Comparison of ENCODE assay signal across 8 cellular contexts in the genomic region with DNA sequence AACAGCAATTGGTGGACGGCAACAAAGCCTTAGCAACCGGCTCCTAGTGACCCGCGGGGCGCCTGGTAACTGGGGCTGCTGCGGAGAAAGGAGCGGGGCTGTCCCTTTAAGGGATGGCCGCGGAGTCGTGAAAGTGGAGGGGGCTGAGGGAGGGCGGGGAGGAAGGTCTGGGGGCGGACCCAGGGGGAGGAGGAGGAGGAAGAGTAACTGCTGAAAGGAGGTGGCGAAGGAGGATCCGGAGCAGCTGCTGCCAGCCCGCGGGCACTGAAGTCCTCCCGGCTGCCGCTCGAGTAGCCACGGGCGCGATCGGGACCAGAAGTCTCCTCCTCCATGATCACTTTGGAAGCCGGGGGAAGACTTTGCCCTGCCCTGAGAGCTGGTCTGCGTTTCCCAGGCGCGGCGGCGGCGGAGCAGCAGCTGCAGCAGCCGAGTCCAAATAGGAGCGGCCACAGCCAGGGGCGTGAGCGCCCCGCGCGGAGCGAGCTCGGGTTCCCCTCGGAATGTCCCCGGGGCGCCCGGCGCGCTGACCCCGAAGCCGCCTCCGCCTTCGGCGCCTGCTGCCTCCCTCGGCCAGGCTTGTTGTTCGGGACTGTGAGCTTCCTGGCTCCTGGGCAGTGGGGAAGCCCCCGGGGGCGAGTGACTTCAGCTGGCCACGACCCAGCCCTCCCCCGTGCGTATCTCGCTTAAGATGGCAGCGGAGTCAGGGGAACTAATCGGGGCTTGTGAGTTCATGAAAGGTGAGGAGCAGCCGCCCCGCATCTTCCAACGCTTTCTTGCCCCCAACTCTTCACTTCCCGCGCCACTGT. TPM values are rescaled to one million over a fixed set of nuclear protein-coding genes. Genes with fewer than 3 reads are reported as not detected.
DNase-seq lines count a peak whose midpoint lies in the region; ATAC-seq, FAIRE-seq and TF ChIP-seq lines count a peak whose summit lies in the region.

A gene with protein sequence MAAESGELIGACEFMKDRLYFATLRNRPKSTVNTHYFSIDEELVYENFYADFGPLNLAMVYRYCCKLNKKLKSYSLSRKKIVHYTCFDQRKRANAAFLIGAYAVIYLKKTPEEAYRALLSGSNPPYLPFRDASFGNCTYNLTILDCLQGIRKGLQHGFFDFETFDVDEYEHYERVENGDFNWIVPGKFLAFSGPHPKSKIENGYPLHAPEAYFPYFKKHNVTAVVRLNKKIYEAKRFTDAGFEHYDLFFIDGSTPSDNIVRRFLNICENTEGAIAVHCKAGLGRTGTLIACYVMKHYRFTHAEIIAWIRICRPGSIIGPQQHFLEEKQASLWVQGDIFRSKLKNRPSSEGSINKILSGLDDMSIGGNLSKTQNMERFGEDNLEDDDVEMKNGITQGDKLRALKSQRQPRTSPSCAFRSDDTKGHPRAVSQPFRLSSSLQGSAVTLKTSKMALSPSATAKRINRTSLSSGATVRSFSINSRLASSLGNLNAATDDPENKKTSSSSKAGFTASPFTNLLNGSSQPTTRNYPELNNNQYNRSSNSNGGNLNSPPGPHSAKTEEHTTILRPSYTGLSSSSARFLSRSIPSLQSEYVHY (plus strand): TSS at position 240 of the 806 bp plus-strand sequence. CDS start 449 bp downstream, at position 689.

- H3K36me3 Mint-ChIP-seq in T-helper 2 cell treated with Interferon-gamma antibody and Interleukin-4, amounts not matched to agents 5 μg/mL and 100 μg/mL, for 36 hours (ENCODE audit: low read depth): peaks cover 36% of the 10 kb centered on the region
- H3K36me3 Mint-ChIP-seq in astrocyte (ENCODE audit: low read depth, unreplicated experiment): peaks cover 5% of the 10 kb centered on the region

- no peaks in the 10 kb centered on the region for H3K9me2 ChIP-seq in hepatocyte (replicated peaks; ENCODE audit: insufficient read depth)

- no peak for FAIRE-seq in astrocyte (lab: Jason Lieb, UNC)

- no peaks in the 10 kb centered on the region for H3K9me3 ChIP-seq in astrocyte (ENCODE audit: insufficient read depth, low read depth, low read length)
- no peaks in the 10 kb centered on the region for H3K9me3 ChIP-seq in hepatocyte (ENCODE audit: low read depth)

- H2AFZ ChIP-seq in astrocyte (ENCODE audit: low read depth, low read length) (peak within 1 kb of the TSS; percentile 90), hepatocyte (peak within 1 kb of the TSS; percentile 34)

- WGBS in hepatocyte (ENCODE audit: low lambda C conversion rate, missing lambda C conversion rate): under 1% methylated on average over 52 of the region's 65 CpGs

- peaks cover 11% of the 10 kb centered on the region for H4K20me1 ChIP-seq in astrocyte (ENCODE audit: insufficient read depth, low read length)
- H4K20me1 ChIP-seq in hepatocyte (ENCODE audit: insufficient read depth, poor library complexity, severe bottlenecking): no peaks in the 10 kb centered on the region

- H3K4me1 ChIP-seq in astrocyte (ENCODE audit: insufficient read depth, low read length): peaks cover 19% of the 10 kb centered on the region
- H3K4me1 ChIP-seq in hepatocyte (ENCODE audit: insufficient read depth): peaks cover 7% of the 10 kb centered on the region

- peak within 1 kb of the TSS; percentile 96 for H3K4me2 ChIP-seq in astrocyte (ENCODE audit: low read length)
- H3K4me2 ChIP-seq in hepatocyte: peak within 1 kb of the TSS; percentile 80

- peak within 1 kb of the TSS; percentile 80 for H3K9ac ChIP-seq in astrocyte (ENCODE audit: low read length)

- H3K4me3 ChIP-seq in astrocyte (ENCODE audit: insufficient read depth, low read depth, low read length) (peak within 1 kb of the TSS; percentile 72), hepatocyte (peak within 1 kb of the TSS; percentile 94)

- H3K27me3 ChIP-seq in astrocyte (ENCODE audit: insufficient read depth, low read length) (no peaks in the 10 kb centered on the region), hepatocyte (no peaks in the 10 kb centered on the region)

- peaks cover 37% of the 10 kb centered on the region for H3K4me1 Mint-ChIP-seq in T-helper 2 cell treated with Interferon-gamma antibody and Interleukin-4, amounts not matched to agents 5 μg/mL and 100 μg/mL, for 36 hours (ENCODE audit: low read depth)
- H3K4me1 Mint-ChIP-seq in astrocyte (ENCODE audit: low read depth, unreplicated experiment): peaks cover 19% of the 10 kb centered on the region

- H3K9me3 Mint-ChIP-seq in T-helper 2 cell treated with Interferon-gamma antibody and Interleukin-4, amounts not matched to agents 5 μg/mL and 100 μg/mL, for 36 hours: no peaks in the 10 kb centered on the region
- no peaks in the 10 kb centered on the region for H3K9me3 Mint-ChIP-seq in astrocyte (ENCODE audit: unreplicated experiment)

- peak within 1 kb of the TSS; percentile 93 for H3K4me3 Mint-ChIP-seq in T-helper 2 cell treated with Interferon-gamma antibody and Interleukin-4, amounts not matched to agents 5 μg/mL and 100 μg/mL, for 36 hours
- H3K4me3 Mint-ChIP-seq in astrocyte (ENCODE audit: unreplicated experiment): peak within 1 kb of the TSS; percentile 95

- TF ChIP-seq CTCF in astrocyte (IDR thresholded peaks at IDR 0.05; ENCODE audit: insufficient read depth, low read depth, low read length) (no peak), hepatocyte (IDR thresholded peaks at IDR 0.05; ENCODE audit: poor library complexity) (no peak)

- DNase-seq in NCI-H187 treated with DMSO at 0.1 percent for 48 hours (lab: John Stamatoyannopoulos, UW) (peak; percentile 54), astrocyte (ENCODE audit: low read depth) (peak; percentile 95), hepatocyte (ENCODE audit: low spot score) (peak; percentile 95), retina (peak; percentile 93), OCI-M2 (lab: John Stamatoyannopoulos, UW; ENCODE audit: unreplicated experiment) (no peak)
- peak; percentile 81 for DNase-seq in T-helper 2 cell treated with Interferon-gamma antibody and Interleukin-4, amounts not matched to agents 5 μg/mL and 100 μg/mL, for 36 hours (ENCODE audit: low spot score)

- no peaks in the 10 kb centered on the region for H3K36me3 ChIP-seq in astrocyte (ENCODE audit: insufficient read depth, low read length)
- H3K36me3 ChIP-seq in hepatocyte (replicated peaks; ENCODE audit: insufficient read depth, low read depth): no peaks in the 10 kb centered on the region

- peak within 1 kb of the TSS; percentile 84 for H3K27ac ChIP-seq in astrocyte (ENCODE audit: low read depth, low read length)
- H3K27ac ChIP-seq in hepatocyte: peak within 1 kb of the TSS; percentile 88

- H3K79me2 ChIP-seq in astrocyte (ENCODE audit: insufficient read depth, low read length): peaks cover 5% of the 10 kb centered on the region
- peaks cover 43% of the 10 kb centered on the region for H3K79me2 ChIP-seq in hepatocyte

- no peaks in the 10 kb centered on the region for H3K27me3 Mint-ChIP-seq in T-helper 2 cell treated with Interferon-gamma antibody and Interleukin-4, amounts not matched to agents 5 μg/mL and 100 μg/mL, for 36 hours (ENCODE audit: low read depth)
- no peaks in the 10 kb centered on the region for H3K27me3 Mint-ChIP-seq in astrocyte (ENCODE audit: low read depth, unreplicated experiment)

- peak within 1 kb of the TSS; percentile 97 for H3K27ac Mint-ChIP-seq in T-helper 2 cell treated with Interferon-gamma antibody and Interleukin-4, amounts not matched to agents 5 μg/mL and 100 μg/mL, for 36 hours
- peak within 1 kb of the TSS; percentile 96 for H3K27ac Mint-ChIP-seq in astrocyte (ENCODE audit: unreplicated experiment)

- peak; percentile 31 for ATAC-seq in GM18499 (IDR thresholded peaks at IDR 0.05; ENCODE audit: insufficient read depth, unreplicated experiment)
- ATAC-seq in HG02943 (IDR thresholded peaks at IDR 0.05; ENCODE audit: low read depth, unreplicated experiment): peak; percentile 61

RNA-seq across cellular contexts. Expression of the gene that starts here (rescaled TPM):
- total RNA-seq in astrocyte (4.9 and 6.3 TPM in 2 replicates), hepatocyte (14.5 and 16.5 TPM in 2 replicates)
- polyA plus RNA-seq in hepatocyte: 5.8 and 7.3 TPM in 2 replicates
